Comparison of ENCODE assay signal across 8 cellular contexts in genomic region chr4:176001171-176002006, GRCh38.
DNase-seq lines count a peak whose midpoint lies in the region; ATAC-seq, FAIRE-seq and TF ChIP-seq lines count a peak whose summit lies in the region.

No MANE protein-coding gene starts in this region.

- no TSS peak for BruUV-seq in mammary epithelial cell (replicated peaks; lab: Mats Ljungman, UMichigan)

- H3K27me3 Mint-ChIP-seq in activated T-cell treated with anti-CD3 and anti-CD28 coated beads, Interleukin-2, amount 50 U/mL, for 24 hours, result peaks cover 48% of the 10 kb centered on the region

- peak; percentile 22 for DNase-seq in AG20443 (ENCODE audit: low spot score)
- DNase-seq in mammary epithelial cell, result no peak
- DNase-seq in kidney, result peak; percentile 77
- DNase-seq in smooth muscle cell (lab: John Stamatoyannopoulos, UW; ENCODE audit: unreplicated experiment), result peak; percentile 14
- DNase-seq in NCI-H2107 (lab: John Stamatoyannopoulos, UW), result no peak
- no peak for DNase-seq in activated T-cell treated with anti-CD3 and anti-CD28 coated beads, Interleukin-2, amount 50 U/mL, for 24 hours

- H3K9ac ChIP-seq in mammary epithelial cell (ENCODE audit: insufficient read depth, low read length), result no peak overlapping the region
- peak overlapping the region in 1 of 2 donors; percentile 46 for H3K9ac ChIP-seq in kidney (ENCODE audit: low read length in 2 of 2)
- no peak overlapping the region for H3K9ac ChIP-seq in smooth muscle cell (ENCODE audit: low read depth)

- H3K4me3 Mint-ChIP-seq in activated T-cell treated with anti-CD3 and anti-CD28 coated beads, Interleukin-2, amount 50 U/mL, for 24 hours, result no peak overlapping the region

- no peaks in the 10 kb centered on the region for H3F3A ChIP-seq in smooth muscle cell (ENCODE audit: low read depth)

- no peak overlapping the region for H3K27ac Mint-ChIP-seq in activated T-cell treated with anti-CD3 and anti-CD28 coated beads, Interleukin-2, amount 50 U/mL, for 24 hours

- no peaks in the 10 kb centered on the region for H4K20me1 ChIP-seq in mammary epithelial cell (ENCODE audit: insufficient read depth, low read length)
- no peaks in the 10 kb centered on the region for H4K20me1 ChIP-seq in smooth muscle cell (ENCODE audit: low read depth)

- no peak for TF ChIP-seq CTCF in mammary epithelial cell (conservative IDR thresholded peaks at IDR 0.05 in 1 of 2, IDR thresholded peaks at IDR 0.05 in 1 of 2; ENCODE audit: extremely low read depth in 1 of 2, insufficient read depth in 1 of 2, low read depth in 1 of 2, low read length in 2 of 2)
- TF ChIP-seq CTCF in kidney (IDR thresholded peaks at IDR 0.05; ENCODE audit: borderline replicate concordance, extremely low read depth, insufficient read depth), result no peak
- no peak for TF ChIP-seq CTCF in smooth muscle cell (IDR thresholded peaks at IDR 0.05; ENCODE audit: borderline replicate concordance, insufficient read depth, poor library complexity, severe bottlenecking)

- peak overlapping the region; percentile 99 for H3K4me2 ChIP-seq in mammary epithelial cell (ENCODE audit: insufficient read depth, low read depth, low read length)
- peak overlapping the region; percentile 94 for H3K4me2 ChIP-seq in smooth muscle cell

- CTCF ChIA-PET in mammary epithelial cell (lab: Charles Lee; ENCODE audit: low non-redundant PET), result no interaction called here

- H3K36me3 ChIP-seq in mammary epithelial cell (ENCODE audit: insufficient read depth, low read length), result no peaks in the 10 kb centered on the region
- H3K36me3 ChIP-seq in kidney (ENCODE audit: control insufficient read depth in 1 of 2, insufficient read depth in 2 of 2, low read length in 2 of 2), result no peaks in the 10 kb centered on the region
- no peaks in the 10 kb centered on the region for H3K36me3 ChIP-seq in smooth muscle cell (ENCODE audit: low read depth)

- ATAC-seq in HG03432 (IDR thresholded peaks at IDR 0.05; ENCODE audit: unreplicated experiment) (peak; percentile 4), HG02852 (IDR thresholded peaks at IDR 0.05; ENCODE audit: unreplicated experiment) (no peak)

- in situ Hi-C loops in mammary epithelial cell (cut with MboI; ENCODE audit: low sequenced_read_pairs in 2 of 2), result no loop called here

- H3K27me3 ChIP-seq in mammary epithelial cell (ENCODE audit: insufficient read depth, low read length) (peaks cover 24% of the 10 kb centered on the region), smooth muscle cell (ENCODE audit: low read depth) (peaks cover 43% of the 10 kb centered on the region)

- H3K4me1 ChIP-seq in mammary epithelial cell (ENCODE audit: insufficient read depth, low read length) (peaks cover 12% of the 10 kb centered on the region), kidney (ENCODE audit: control insufficient read depth in 1 of 2, insufficient read depth in 1 of 2, low read depth in 1 of 2, low read length in 2 of 2) (peaks cover 0 to 2% of the 10 kb centered on the region in 2 donors), smooth muscle cell (ENCODE audit: low read depth) (peaks cover 9% of the 10 kb centered on the region)

- peaks cover 11% of the 10 kb centered on the region for H3K4me1 Mint-ChIP-seq in activated T-cell treated with anti-CD3 and anti-CD28 coated beads, Interleukin-2, amount 50 U/mL, for 24 hours (ENCODE audit: low read depth)

- no peak for FAIRE-seq in kidney (lab: Jason Lieb, UNC)

- 2% methylated on average over 25 of the region's 41 CpGs for WGBS in mammary epithelial cell (ENCODE audit: low coverage, missing lambda C conversion rate)
- 1% methylated on average over 40 of the region's 41 CpGs for WGBS in smooth muscle cell (ENCODE audit: low lambda C conversion rate)

- H3K4me3 ChIP-seq in mammary epithelial cell (replicated peaks in 1 of 3; ENCODE audit: insufficient read depth in 1 of 3, low read depth in 2 of 3, low read length in 3 of 3) (peak overlapping the region; percentile 28 to 46 (median 38)), kidney (ENCODE audit: low read length in 2 of 2) (peak overlapping the region; percentile 44 to 77), smooth muscle cell (peak overlapping the region; percentile 58)

- peak overlapping the region; percentile 86 for H2AFZ ChIP-seq in mammary epithelial cell (ENCODE audit: low read depth, low read length)
- peak overlapping the region; percentile 87 for H2AFZ ChIP-seq in smooth muscle cell (ENCODE audit: low read depth)

- no peaks in the 10 kb centered on the region for H3K36me3 Mint-ChIP-seq in activated T-cell treated with anti-CD3 and anti-CD28 coated beads, Interleukin-2, amount 50 U/mL, for 24 hours (ENCODE audit: low read depth)

- H3K27ac ChIP-seq in mammary epithelial cell (ENCODE audit: insufficient read depth, low read depth, low read length) (no peak overlapping the region), kidney (ENCODE audit: low read depth in 2 of 2, low read length in 2 of 2) (no peak overlapping the region), smooth muscle cell (ENCODE audit: low read depth) (no peak overlapping the region)

- H3K79me2 ChIP-seq in mammary epithelial cell (ENCODE audit: insufficient read depth, low read length) (no peaks in the 10 kb centered on the region), smooth muscle cell (ENCODE audit: low read depth) (no peaks in the 10 kb centered on the region)

- dilution Hi-C loops in mammary epithelial cell (cut with HindIII; ENCODE audit: low sequenced_read_pairs), result no loop called here

- H3K9me3 ChIP-seq in mammary epithelial cell (replicated peaks; ENCODE audit: insufficient read depth, low read length) (no peaks in the 10 kb centered on the region), kidney (ENCODE audit: control insufficient read depth in 1 of 2, low read length in 2 of 2) (no peaks in the 10 kb centered on the region), smooth muscle cell (replicated peaks; ENCODE audit: low read depth) (no peaks in the 10 kb centered on the region)

- intact Hi-C loops in mammary epithelial cell (cut with micrococcal nuclease), result no loop called here
- intact Hi-C loops in kidney (cut with DNase I), result no loop called here

- no peaks in the 10 kb centered on the region for H3K9me3 Mint-ChIP-seq in activated T-cell treated with anti-CD3 and anti-CD28 coated beads, Interleukin-2, amount 50 U/mL, for 24 hours

Comparison
In these comparisons a context has a peak if more than half of its experiments do, and no peak if none do; other contexts are left out.
1. DNase-seq: peak in AG20443 (single experiment), kidney (single experiment) and smooth muscle cell (single experiment); none in mammary epithelial cell (single experiment), NCI-H2107 (single experiment) and activated T-cell treated with anti-CD3 and anti-CD28 coated beads, Interleukin-2, amount 50 U/mL, for 24 hours (single experiment).
2. Peak in every context shown above with its lines, with median percentiles within 50 percentile points of each other: H3K4me3 ChIP-seq.